In the genomic region with DNA sequence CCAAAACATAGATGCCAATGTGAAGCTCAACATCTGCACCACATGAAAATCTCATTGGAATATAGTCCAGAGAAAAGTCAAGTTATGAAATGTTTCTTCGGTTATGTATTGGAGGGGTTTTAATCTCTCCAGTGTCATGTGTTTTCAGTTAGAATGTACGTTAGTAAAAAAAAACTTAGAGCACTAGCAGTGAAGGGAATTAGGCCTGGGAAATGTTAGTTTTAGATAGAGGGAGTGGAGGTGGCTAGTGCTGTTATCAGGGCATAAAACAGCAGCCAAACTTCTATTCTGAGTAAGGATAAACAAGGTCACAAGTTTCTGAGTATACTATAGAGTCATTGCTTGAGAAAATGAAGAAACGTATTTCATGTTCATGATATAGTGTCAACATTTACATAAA, we compare ENCODE assay signal across 2 cellular contexts.
TF ChIP-seq lines count a peak whose summit lies in the region.

No MANE protein-coding gene starts in this region.

TF ChIP-seq in SK-N-SH treated with all-trans-retinoic acid at 6 μM for 48 hours, 23 proteins besides CTCF, POLR2A, EP300 and RAD21:
- no peak for TF ChIP-seq BACH2 (CRISPR knock-in tag; IDR thresholded peaks at IDR 0.05; ENCODE audit: borderline replicate concordance)
- peak; percentile 76 for TF ChIP-seq ISL1 (CRISPR knock-in tag; IDR thresholded peaks at IDR 0.05)
- TF ChIP-seq TCF4 (CRISPR knock-in tag; IDR thresholded peaks at IDR 0.05; ENCODE audit: borderline replicate concordance) = peak; percentile 91
- peak; percentile 62; the same call in 1 of the 2 replicates for TF ChIP-seq TSHZ2 (CRISPR knock-in tag; IDR thresholded peaks at IDR 0.05)
- TF ChIP-seq ZNF70 (CRISPR knock-in tag; IDR thresholded peaks at IDR 0.05) = peak; percentile 60; the same call in 1 of the 2 replicates

TF ChIP-seq in endothelial cell of umbilical vein, 7 proteins besides CTCF, POLR2A, EP300 and RAD21:
- no peak for TF ChIP-seq FOS (IDR thresholded peaks at IDR 0.05; ENCODE audit: borderline replicate concordance, insufficient read depth, low read length)
